2 cellular contexts compared by ENCODE assay signal in the genomic region with DNA sequence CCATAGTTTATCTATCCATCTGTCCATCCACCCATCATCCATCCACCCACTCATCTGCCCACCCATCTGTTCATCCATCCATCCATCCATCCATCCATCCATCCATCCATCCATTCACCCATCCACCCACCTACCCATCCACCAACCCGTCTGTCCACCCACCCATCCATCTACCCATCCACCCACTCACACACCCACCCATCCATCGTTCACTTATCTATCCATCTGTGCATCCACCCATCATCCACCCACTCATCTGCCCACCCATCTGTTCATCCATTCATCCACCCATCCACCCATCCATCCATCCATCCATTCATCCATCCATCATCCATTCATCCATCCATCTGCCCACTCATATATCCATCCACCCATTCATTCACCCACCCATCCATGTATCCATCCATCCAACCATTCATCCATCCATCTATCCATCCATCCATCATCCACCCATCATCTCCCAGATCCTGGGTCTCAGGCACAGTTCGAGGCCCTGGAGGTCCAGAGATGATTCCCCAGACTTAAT.
TF ChIP-seq lines count a peak whose summit lies in the region.

No MANE protein-coding gene starts in this region.

TF ChIP-seq in HEK293, 187 proteins besides CTCF, POLR2A, EP300 and RAD21 (continued from another document):
- TF ChIP-seq ZBTB48 (tag by site-specific recombination; IDR thresholded peaks at IDR 0.05), result no peak
- peak; percentile 98 for TF ChIP-seq ZFHX2 (tag by site-specific recombination; conservative IDR thresholded peaks at IDR 0.05)
- peak; percentile 97 for TF ChIP-seq ZNF366 (tag by site-specific recombination; conservative IDR thresholded peaks at IDR 0.05)
- no peak for TF ChIP-seq ZSCAN16 (tag by site-specific recombination; IDR thresholded peaks at IDR 0.05)
- 0 out of 2 replicates have a peak, but pooled peaks have one; percentile 10 for TF ChIP-seq ZNF133 (tag by site-specific recombination; IDR thresholded peaks at IDR 0.05)
- no peak for TF ChIP-seq SETDB1 (IDR thresholded peaks at IDR 0.05; ENCODE audit: insufficient read length, low read length)
- no peak for TF ChIP-seq ZNF211 (tag by site-specific recombination; IDR thresholded peaks at IDR 0.05; ENCODE audit: low read depth)
- TF ChIP-seq ZNF426 (tag by site-specific recombination; IDR thresholded peaks at IDR 0.05), result no peak
- no peak for TF ChIP-seq ZFP41 (tag by site-specific recombination; IDR thresholded peaks at IDR 0.05; ENCODE audit: borderline replicate concordance)
- TF ChIP-seq, protein P1, sequence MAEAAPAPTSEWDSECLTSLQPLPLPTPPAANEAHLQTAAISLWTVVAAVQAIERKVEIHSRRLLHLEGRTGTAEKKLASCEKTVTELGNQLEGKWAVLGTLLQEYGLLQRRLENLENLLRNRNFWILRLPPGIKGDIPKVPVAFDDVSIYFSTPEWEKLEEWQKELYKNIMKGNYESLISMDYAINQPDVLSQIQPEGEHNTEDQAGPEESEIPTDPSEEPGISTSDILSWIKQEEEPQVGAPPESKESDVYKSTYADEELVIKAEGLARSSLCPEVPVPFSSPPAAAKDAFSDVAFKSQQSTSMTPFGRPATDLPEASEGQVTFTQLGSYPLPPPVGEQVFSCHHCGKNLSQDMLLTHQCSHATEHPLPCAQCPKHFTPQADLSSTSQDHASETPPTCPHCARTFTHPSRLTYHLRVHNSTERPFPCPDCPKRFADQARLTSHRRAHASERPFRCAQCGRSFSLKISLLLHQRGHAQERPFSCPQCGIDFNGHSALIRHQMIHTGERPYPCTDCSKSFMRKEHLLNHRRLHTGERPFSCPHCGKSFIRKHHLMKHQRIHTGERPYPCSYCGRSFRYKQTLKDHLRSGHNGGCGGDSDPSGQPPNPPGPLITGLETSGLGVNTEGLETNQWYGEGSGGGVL (tag by site-specific recombination; IDR thresholded peaks at IDR 0.05), result 0 out of 2 replicates have a peak, but pooled peaks have one; percentile 16
- peak; percentile 100 for TF ChIP-seq EGR2 (tag by site-specific recombination; IDR thresholded peaks at IDR 0.05; ENCODE audit: low read depth)

TF ChIP-seq in H1, 55 proteins besides CTCF, POLR2A, EP300 and RAD21:
- no peak for TF ChIP-seq SAP30 (IDR thresholded peaks at IDR 0.05; ENCODE audit: insufficient read depth, insufficient replicate concordance, low read length)
- TF ChIP-seq, protein P2, sequence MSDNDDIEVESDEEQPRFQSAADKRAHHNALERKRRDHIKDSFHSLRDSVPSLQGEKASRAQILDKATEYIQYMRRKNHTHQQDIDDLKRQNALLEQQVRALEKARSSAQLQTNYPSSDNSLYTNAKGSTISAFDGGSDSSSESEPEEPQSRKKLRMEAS (IDR thresholded peaks at IDR 0.05), result no peak
- no peak for TF ChIP-seq SP1 (IDR thresholded peaks at IDR 0.05; ENCODE audit: low read depth, low read length)
- no peak for TF ChIP-seq RBBP5 (IDR thresholded peaks at IDR 0.05; ENCODE audit: borderline replicate concordance, low read depth, low read length)
- no peak for TF ChIP-seq CHD2 (IDR thresholded peaks at IDR 0.05; ENCODE audit: low read length)
- TF ChIP-seq NANOG (IDR thresholded peaks at IDR 0.05; ENCODE audit: insufficient read depth, low read depth, low read length, poor library complexity, severe bottlenecking), result no peak
- no peak for TF ChIP-seq SRF (IDR thresholded peaks at IDR 0.05; ENCODE audit: low read depth, low read length)
- TF ChIP-seq ASH2L (IDR thresholded peaks at IDR 0.05; ENCODE audit: low read length), result no peak
- no peak for TF ChIP-seq TCF12 (IDR thresholded peaks at IDR 0.05; ENCODE audit: low read depth, low read length)
- no peak for TF ChIP-seq RXRA (IDR thresholded peaks at IDR 0.05; ENCODE audit: insufficient read depth, low read depth, low read length)
- TF ChIP-seq BCL11A (IDR thresholded peaks at IDR 0.05; ENCODE audit: low read depth in 2 of 2, low read length in 2 of 2), result no peak
- TF ChIP-seq GABPA (IDR thresholded peaks at IDR 0.05; ENCODE audit: borderline replicate concordance, insufficient read depth, low read length), result no peak
- TF ChIP-seq SP4 (IDR thresholded peaks at IDR 0.05; ENCODE audit: low read length), result no peak
- no peak for TF ChIP-seq SP2 (IDR thresholded peaks at IDR 0.05; ENCODE audit: low read length)
- no peak for TF ChIP-seq CHD1 (IDR thresholded peaks at IDR 0.05; ENCODE audit: low read depth, low read length)
- no peak for TF ChIP-seq FOSL1 (IDR thresholded peaks at IDR 0.05; ENCODE audit: insufficient read depth, low read depth, low read length)
- TF ChIP-seq CREB1 (IDR thresholded peaks at IDR 0.05), result no peak
- TF ChIP-seq TEAD4 (IDR thresholded peaks at IDR 0.05; ENCODE audit: low read depth, low read length), result no peak
- no peak for TF ChIP-seq ZNF274 (IDR thresholded peaks at IDR 0.05; ENCODE audit: borderline replicate concordance, extremely low read depth, low read length)
